ENCODE assay signal across 17 cellular contexts in the genomic region with DNA sequence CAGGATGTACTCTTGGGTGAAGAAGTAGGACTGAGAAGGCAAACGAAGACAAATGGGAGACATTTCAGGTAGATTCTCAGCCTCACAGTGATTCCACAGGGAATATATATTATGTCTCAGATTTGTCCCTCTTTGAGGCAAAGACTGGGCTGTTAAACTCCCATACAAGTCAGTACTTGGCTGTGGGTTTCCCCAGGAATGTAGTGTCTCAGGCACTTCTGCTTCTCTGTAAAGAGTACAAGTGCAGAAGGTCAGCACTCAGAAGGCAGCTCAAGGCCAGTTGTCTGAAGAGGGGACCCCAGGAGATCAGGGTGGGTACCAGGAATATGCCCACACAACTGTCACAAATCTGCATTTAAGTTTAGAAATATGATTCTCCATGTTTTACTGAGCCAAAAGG. TPM values are rescaled to one million over a fixed set of nuclear protein-coding genes. Genes with fewer than 3 reads are reported as not detected.
DNase-seq lines count a peak whose midpoint lies in the region; ATAC-seq and TF ChIP-seq lines count a peak whose summit lies in the region.
"Had no signal": no experiment of that assay in that cellular context is flagged by ENCODE, and none has a peak within 500 bp of the region (broad histone marks: within the 10 kb centered on the region; RNA-seq: fewer than 3 reads in every experiment).

No MANE protein-coding gene starts in this region.

- peak overlapping the region; percentile 76 for H3K27ac Mint-ChIP-seq in mesothelial cell of epicardium
- H3K27ac Mint-ChIP-seq: CD4-positive, CD25-positive, alpha-beta regulatory T cell had no signal

- no peak overlapping the region for H3K4me3 ChIP-seq in cardiac muscle cell
- no peak overlapping the region for H3K4me3 ChIP-seq in right atrium auricular region
- no peak overlapping the region for H3K4me3 ChIP-seq in epithelial cell of esophagus (ENCODE audit: low read length)
- H3K4me3 ChIP-seq: BLaER1 treated with 17β-estradiol and CSF1 and Interleukin-3, amounts not matched to agents 10 nM and 100 nM had no signal

- H3K4me1 ChIP-seq in cardiac muscle cell (ENCODE audit: low read depth), result no peaks in the 10 kb centered on the region
- no peaks in the 10 kb centered on the region for H3K4me1 ChIP-seq in right atrium auricular region

- peaks cover 42% of the 10 kb centered on the region for H3K4me1 Mint-ChIP-seq in mesothelial cell of epicardium
- H3K4me1 Mint-ChIP-seq: CD4-positive, CD25-positive, alpha-beta regulatory T cell had no signal

- H3K4me3 Mint-ChIP-seq in mesothelial cell of epicardium, result no peak overlapping the region
- H3K4me3 Mint-ChIP-seq: CD4-positive, CD25-positive, alpha-beta regulatory T cell had no signal

- H3K27ac ChIP-seq in cardiac muscle cell, result peak overlapping the region; percentile 38
- H3K27ac ChIP-seq in right atrium auricular region, result no peak overlapping the region
- H3K27ac ChIP-seq: BLaER1 treated with 17β-estradiol and CSF1 and Interleukin-3, amounts not matched to agents 10 nM and 100 nM had no signal

- no peak for ATAC-seq in activated CD4-positive, CD25-positive, alpha-beta regulatory T cell treated with anti-CD3 and anti-CD28 coated beads, Interleukin-2, amount 50 U/mL, for 24 hours
- ATAC-seq: HCT116 had no signal

- no peaks in the 10 kb centered on the region for H3K36me3 Mint-ChIP-seq in mesothelial cell of epicardium
- H3K36me3 Mint-ChIP-seq: CD4-positive, CD25-positive, alpha-beta regulatory T cell had no signal

- H3K36me3 ChIP-seq in cardiac muscle cell, result no peaks in the 10 kb centered on the region
- H3K36me3 ChIP-seq in right atrium auricular region, result no peaks in the 10 kb centered on the region
- H3K36me3 ChIP-seq: BLaER1 treated with 17β-estradiol and CSF1 and Interleukin-3, amounts not matched to agents 10 nM and 100 nM had no signal

- H3K27me3 ChIP-seq in cardiac muscle cell, result no peaks in the 10 kb centered on the region
- H3K27me3 ChIP-seq in right atrium auricular region, result no peaks in the 10 kb centered on the region
- H3K27me3 ChIP-seq: BLaER1 treated with 17β-estradiol and CSF1 and Interleukin-3, amounts not matched to agents 10 nM and 100 nM had no signal

- DNase-seq in cardiac muscle cell (ENCODE audit: low read depth in 1 of 2, low spot score in 1 of 2), result no peak
- DNase-seq in right atrium auricular region (ENCODE audit: low spot score), result no peak
- peak; percentile 56 for DNase-seq in epithelial cell of esophagus (ENCODE audit: low read depth)
- DNase-seq in mesothelial cell of epicardium (ENCODE audit: low spot score in 2 of 2, unreplicated experiment in 2 of 2), result no peak
- DNase-seq in DMS79 treated with DMSO at 0.1 percent for 48 hours (lab: John Stamatoyannopoulos, UW), result no peak
- no peak for DNase-seq in activated CD8-positive, alpha-beta memory T cell treated with anti-CD3 and anti-CD28 coated beads, Interleukin-2, amount 50 U/mL, for 4 hours
- DNase-seq: 8988T; ACHN; Calu3; CD4-positive, CD25-positive, alpha-beta regulatory T cell; DMS 273 treated with DMSO at 0.1 percent for 48 hours; DMS79; GDM1; IMR-90 had no signal

- H3K27me3 Mint-ChIP-seq in mesothelial cell of epicardium (ENCODE audit: low read depth), result no peaks in the 10 kb centered on the region
- H3K27me3 Mint-ChIP-seq: CD4-positive, CD25-positive, alpha-beta regulatory T cell had no signal

- TF ChIP-seq CTCF in cardiac muscle cell (IDR thresholded peaks at IDR 0.05; ENCODE audit: low read depth, low read length), result no peak
- TF ChIP-seq CTCF in right atrium auricular region (IDR thresholded peaks at IDR 0.05), result no peak
- TF ChIP-seq CTCF in epithelial cell of esophagus (IDR thresholded peaks at IDR 0.05; ENCODE audit: insufficient read depth, low read depth, low read length, missing control alignments), result no peak
- no peak for TF ChIP-seq CTCF in mesothelial cell of epicardium (IDR thresholded peaks at IDR 0.05; ENCODE audit: unreplicated experiment)

- peaks cover 5% of the 10 kb centered on the region for H3K9me3 Mint-ChIP-seq in mesothelial cell of epicardium

- H3K9me3 ChIP-seq in cardiac muscle cell (ENCODE audit: low read depth) (no peaks in the 10 kb centered on the region), right atrium auricular region (no peaks in the 10 kb centered on the region)
- H3K9me3 ChIP-seq: BLaER1 treated with 17β-estradiol and CSF1 and Interleukin-3, amounts not matched to agents 10 nM and 100 nM had no signal

RNA-seq across cellular contexts. Expression of gene COBLL1, which starts 39.9 kb away (rescaled TPM):
- 12.0 and 33.5 TPM in 2 replicates for total RNA-seq in cardiac muscle cell
- 19.6 and 30.6 TPM in 2 replicates for polyA plus RNA-seq in cardiac muscle cell
- 10 to 100 TPM; 14.9 to 21.1 TPM for total RNA-seq in right atrium auricular region
- total RNA-seq in mesothelial cell of epicardium, result 98.5 to 110 TPM (median 109 TPM) in 3 replicates
